31 cellular contexts compared by ENCODE assay signal in genomic region chr19:12623361-12624031, GRCh38.
"Had no signal": no experiment of that assay in that cellular context is flagged by ENCODE, and none has a peak within 500 bp of the region (broad histone marks: within the 10 kb centered on the region; RNA-seq: fewer than 3 reads in every experiment).

No MANE protein-coding gene starts in this region.

- H3K4me2 ChIP-seq: hepatocyte had no signal

- H3K9me3 ChIP-seq: testis had no signal

- DNase-seq: activated CD4-positive, alpha-beta memory T cell treated with anti-CD3 and anti-CD28 coated beads, Interleukin-2, amount 10 ng/mL, durations not matched to agents 7 days and 5 days; activated CD4-positive, alpha-beta T cell treated with anti-CD3 and anti-CD28 coated beads, Interleukin-2, amount 10 ng/mL, durations not matched to agents 24 days and 14 days; activated CD8-positive, alpha-beta memory T cell treated with anti-CD3 and anti-CD28 coated beads, Interleukin-2, amount 50 U/mL, for 48 hours; activated gamma-delta T cell treated with Interleukin-2 at 50 U/mL for 16 hours; activated naive CD4-positive, alpha-beta T cell treated with anti-CD3 and anti-CD28 coated beads, Interleukin-2, amount 50 U/mL, for 16 hours; activated T-cell treated with anti-CD3 and anti-CD28 coated beads, Interleukin-2, amount 50 U/mL, for 24 hours; amygdala; central memory CD4-positive, alpha-beta T cell; dermis blood vessel endothelial cell; effector CD4-positive, alpha-beta T cell; erythroblast; kidney; left colon; mammary epithelial cell; naive B cell; nephron progenitor cell; right cardiac atrium; spleen; stimulated activated naive CD4-positive, alpha-beta T cell treated with Interleukin-2 at 50 U/mL for 16 hours; T-helper 1 cell; testis; transverse colon; WERI-Rb-1 had no signal

- H3K27ac ChIP-seq: breast epithelium, gastroesophageal sphincter, hepatocyte, parathyroid adenoma, spleen, testis, transverse colon, WERI-Rb-1 had no signal

- H3K9ac ChIP-seq: parathyroid adenoma had no signal

- H3K4me1 Mint-ChIP-seq: activated CD4-positive, alpha-beta T cell treated with anti-CD3 and anti-CD28 coated beads, Interleukin-2, amount 10 ng/mL, durations not matched to agents 24 days and 14 days; mesothelial cell of epicardium; nephron progenitor cell had no signal

- H3K4me1 ChIP-seq: breast epithelium, testis had no signal

- FAIRE-seq: kidney, TTC549 had no signal

- H2AFZ ChIP-seq: hepatocyte, parathyroid adenoma had no signal

- ATAC-seq: activated CD4-positive, CD25-positive, alpha-beta regulatory T cell treated with anti-CD3 and anti-CD28 coated beads, Interleukin-2, amount 50 U/mL, for 24 hours; activated T-helper 17 cell treated with anti-CD3 and anti-CD28 coated beads, Interleukin-2, amount 50 U/mL, for 72 hours; gastroesophageal sphincter; left colon; right cardiac atrium had no signal

- H3K4me3 ChIP-seq: breast epithelium, gastroesophageal sphincter, hepatocyte, spleen, testis, transverse colon had no signal

- H3K27me3 Mint-ChIP-seq: activated CD4-positive, alpha-beta memory T cell treated with anti-CD3 and anti-CD28 coated beads, Interleukin-2, amount 10 ng/mL, durations not matched to agents 7 days and 5 days; activated CD4-positive, alpha-beta T cell treated with anti-CD3 and anti-CD28 coated beads, Interleukin-2, amount 10 ng/mL, durations not matched to agents 24 days and 14 days; activated T-cell treated with anti-CD3 and anti-CD28 coated beads, Interleukin-2, amount 50 U/mL, for 24 hours; activated T-helper 17 cell treated with anti-CD3 and anti-CD28 coated beads, Interleukin-2, amount 50 U/mL, for 72 hours; naive B cell had no signal

- H3K4me3 Mint-ChIP-seq: activated CD4-positive, alpha-beta memory T cell treated with anti-CD3 and anti-CD28 coated beads, Interleukin-2, amount 10 ng/mL, durations not matched to agents 7 days and 5 days; activated CD4-positive, alpha-beta T cell treated with anti-CD3 and anti-CD28 coated beads, Interleukin-2, amount 10 ng/mL, durations not matched to agents 24 days and 14 days; activated T-cell treated with anti-CD3 and anti-CD28 coated beads, Interleukin-2, amount 50 U/mL, for 24 hours; activated T-helper 17 cell treated with anti-CD3 and anti-CD28 coated beads, Interleukin-2, amount 50 U/mL, for 72 hours; mesothelial cell of epicardium; naive B cell; nephron progenitor cell had no signal

- H3K27me3 ChIP-seq: breast epithelium, gastroesophageal sphincter, hepatocyte, spleen, testis, transverse colon had no signal

- H3K27ac Mint-ChIP-seq: activated CD4-positive, alpha-beta memory T cell treated with anti-CD3 and anti-CD28 coated beads, Interleukin-2, amount 10 ng/mL, durations not matched to agents 7 days and 5 days; activated CD4-positive, alpha-beta T cell treated with anti-CD3 and anti-CD28 coated beads, Interleukin-2, amount 10 ng/mL, durations not matched to agents 24 days and 14 days; activated T-cell treated with anti-CD3 and anti-CD28 coated beads, Interleukin-2, amount 50 U/mL, for 24 hours; activated T-helper 17 cell treated with anti-CD3 and anti-CD28 coated beads, Interleukin-2, amount 50 U/mL, for 72 hours; mesothelial cell of epicardium; nephron progenitor cell had no signal
